12 cellular contexts compared by ENCODE assay signal in the genomic region with DNA sequence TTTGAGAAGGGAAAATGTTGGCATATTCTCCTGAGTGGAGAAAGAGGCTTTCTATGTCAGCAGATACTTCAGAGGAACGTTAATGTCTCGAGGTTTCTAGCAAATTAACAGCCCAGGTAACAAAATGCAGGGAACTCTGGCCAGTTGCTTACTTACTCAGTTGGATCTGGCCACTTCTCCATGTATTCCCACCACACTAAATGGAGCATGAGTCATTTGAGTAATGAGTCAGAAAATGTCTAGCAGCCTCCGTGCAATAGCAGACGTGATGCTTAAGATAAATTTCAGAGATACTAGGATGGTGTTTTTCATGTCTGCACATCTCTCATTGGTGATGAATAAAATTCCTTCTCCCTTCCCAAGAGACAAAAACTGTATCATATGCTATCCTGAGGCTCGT.
DNase-seq lines count a peak whose midpoint lies in the region; ATAC-seq and TF ChIP-seq lines count a peak whose summit lies in the region.
"Had no signal": no experiment of that assay in that cellular context is flagged by ENCODE, and none has a peak within 500 bp of the region (broad histone marks: within the 10 kb centered on the region; RNA-seq: fewer than 3 reads in every experiment).

No MANE protein-coding gene starts in this region.

- peaks cover 0 to 6% (median 0%) of the 10 kb centered on the region in 5 donors for H3K27me3 Mint-ChIP-seq in naive thymus-derived CD8-positive, alpha-beta T cell
- no peaks in the 10 kb centered on the region for H3K27me3 Mint-ChIP-seq in T-helper 17 cell
- H3K27me3 Mint-ChIP-seq: activated CD4-positive, alpha-beta T cell treated with anti-CD3 and anti-CD28 coated beads, Interleukin-2, amount 10 ng/mL, durations not matched to agents 7 days and 5 days had no signal

- no peaks in the 10 kb centered on the region for H3K27me3 ChIP-seq in BE2C
- no peaks in the 10 kb centered on the region for H3K27me3 ChIP-seq in mesendoderm (ENCODE audit: insufficient read depth, low read length, poor library complexity)

- H3K4me3 ChIP-seq in BE2C (ENCODE audit: low read depth, low read length) (no peak overlapping the region), mesendoderm (ENCODE audit: low read length) (no peak overlapping the region)

- no peak overlapping the region for H3K4me3 Mint-ChIP-seq in naive thymus-derived CD8-positive, alpha-beta T cell
- no peak overlapping the region for H3K4me3 Mint-ChIP-seq in T-helper 17 cell
- H3K4me3 Mint-ChIP-seq: activated CD4-positive, alpha-beta T cell treated with anti-CD3 and anti-CD28 coated beads, Interleukin-2, amount 10 ng/mL, durations not matched to agents 7 days and 5 days had no signal

- no peak overlapping the region for H3K23ac ChIP-seq in mesendoderm (ENCODE audit: low read length)

- H2BK5ac ChIP-seq in mesendoderm (ENCODE audit: low read length): no peak overlapping the region

- no peak overlapping the region for H3K18ac ChIP-seq in mesendoderm (ENCODE audit: low read length)

- no peak overlapping the region for H3K56ac ChIP-seq in mesendoderm (ENCODE audit: low read length)

- no peak overlapping the region for H3K27ac ChIP-seq in mesendoderm (ENCODE audit: low read depth, low read length)

- H3K27ac Mint-ChIP-seq in naive thymus-derived CD8-positive, alpha-beta T cell: no peak overlapping the region
- no peak overlapping the region for H3K27ac Mint-ChIP-seq in T-helper 17 cell
- H3K27ac Mint-ChIP-seq: activated CD4-positive, alpha-beta T cell treated with anti-CD3 and anti-CD28 coated beads, Interleukin-2, amount 10 ng/mL, durations not matched to agents 7 days and 5 days had no signal

- no peak overlapping the region for H3K9ac ChIP-seq in mesendoderm (ENCODE audit: low read length)

- H2AK5ac ChIP-seq in mesendoderm (ENCODE audit: low read length): no peak overlapping the region

- H3K4me1 ChIP-seq in BE2C: no peaks in the 10 kb centered on the region
- no peaks in the 10 kb centered on the region for H3K4me1 ChIP-seq in mesendoderm (ENCODE audit: control insufficient read depth, low read depth, low read length)

- H3K36me3 Mint-ChIP-seq in naive thymus-derived CD8-positive, alpha-beta T cell: no peaks in the 10 kb centered on the region
- no peaks in the 10 kb centered on the region for H3K36me3 Mint-ChIP-seq in T-helper 17 cell (ENCODE audit: low read depth)

- no peak overlapping the region for H4K8ac ChIP-seq in mesendoderm (ENCODE audit: low read depth, low read length)

- H3K4me2 ChIP-seq in mesendoderm (ENCODE audit: low read length): no peak overlapping the region

- H3K79me1 ChIP-seq in mesendoderm (ENCODE audit: low read length): no peaks in the 10 kb centered on the region

- no peak for ATAC-seq in naive thymus-derived CD8-positive, alpha-beta T cell
- ATAC-seq in HG03457 (IDR thresholded peaks at IDR 0.05; ENCODE audit: unreplicated experiment) (no peak), T-helper 17 cell (no peak)
- ATAC-seq: HepG2 had no signal

- no peak overlapping the region for H3K4ac ChIP-seq in mesendoderm (ENCODE audit: low read depth, low read length)

- peaks cover 0 to 2% (median 0%) of the 10 kb centered on the region in 4 donors for H3K4me1 Mint-ChIP-seq in naive thymus-derived CD8-positive, alpha-beta T cell
- no peaks in the 10 kb centered on the region for H3K4me1 Mint-ChIP-seq in T-helper 17 cell
- H3K4me1 Mint-ChIP-seq: activated CD4-positive, alpha-beta T cell treated with anti-CD3 and anti-CD28 coated beads, Interleukin-2, amount 10 ng/mL, durations not matched to agents 7 days and 5 days had no signal

- no peak overlapping the region for H2BK15ac ChIP-seq in mesendoderm (replicated peaks; ENCODE audit: low read depth)

- DNase-seq in BE2C (peak; percentile 3), HS-5 (ENCODE audit: low read depth) (peak; percentile 80), cerebellar cortex (ENCODE audit: low spot score) (peak; percentile 9), mesendoderm (peak; percentile 38), NCI-H2029 treated with DMSO at 0.1 percent for 48 hours (lab: John Stamatoyannopoulos, UW) (no peak), T-helper 17 cell (no peak)
- no peak for DNase-seq in naive thymus-derived CD8-positive, alpha-beta T cell
- DNase-seq: activated CD4-positive, alpha-beta T cell treated with anti-CD3 and anti-CD28 coated beads, Interleukin-2, amount 10 ng/mL, durations not matched to agents 7 days and 5 days; activated effector memory CD4-positive, alpha-beta T cell treated with anti-CD3 and anti-CD28 coated beads, Interleukin-2, amount 50 U/mL, for 16 hours; cortex of kidney had no signal

- POLR2A ChIA-PET in naive thymus-derived CD8-positive, alpha-beta T cell (lab: Charles Lee): no interaction called here

- H4K5ac ChIP-seq in mesendoderm (ENCODE audit: low read length): no peak overlapping the region

- TF ChIP-seq CTCF in BE2C (IDR thresholded peaks at IDR 0.05; ENCODE audit: low read depth, low read length): no peak

- H2BK120ac ChIP-seq in mesendoderm (ENCODE audit: low read depth, low read length): no peak overlapping the region

- no peaks in the 10 kb centered on the region for H3K9me3 Mint-ChIP-seq in naive thymus-derived CD8-positive, alpha-beta T cell
- H3K9me3 Mint-ChIP-seq: activated CD4-positive, alpha-beta T cell treated with anti-CD3 and anti-CD28 coated beads, Interleukin-2, amount 10 ng/mL, durations not matched to agents 7 days and 5 days had no signal

- H3K9me3 ChIP-seq in BE2C (no peaks in the 10 kb centered on the region), T-helper 17 cell (ENCODE audit: control insufficient read depth, low read length, poor library complexity, severe bottlenecking) (no peaks in the 10 kb centered on the region)

- H3K36me3 ChIP-seq in BE2C: no peaks in the 10 kb centered on the region
- no peaks in the 10 kb centered on the region for H3K36me3 ChIP-seq in mesendoderm (ENCODE audit: control insufficient read depth, insufficient read depth, low read length)

- WGBS in mesendoderm (ENCODE audit: extremely low coverage, insufficient coverage, low lambda C conversion rate): no CpG with 5 or more reads among the region's 5 CpGs

- no peaks in the 10 kb centered on the region for H3K79me2 ChIP-seq in mesendoderm (ENCODE audit: control insufficient read depth, insufficient read depth, low read length)

Comparison
In these comparisons a context has a peak if more than half of its experiments do, and no peak if none do; other contexts are left out.
1. DNase-seq: peak in BE2C (single experiment), HS-5 (single experiment), cerebellar cortex (single experiment) and mesendoderm (single experiment); none in naive thymus-derived CD8-positive, alpha-beta T cell (0 of 10), NCI-H2029 treated with DMSO at 0.1 percent for 48 hours (single experiment) and T-helper 17 cell (0 of 3).